19 cellular contexts compared by ENCODE assay signal in genomic region chr5:177142029-177142681, GRCh38. TPM values are rescaled to one million over a fixed set of nuclear protein-coding genes. Genes with fewer than 3 reads are reported as not detected.
DNase-seq lines count a peak whose midpoint lies in the region; ATAC-seq, FAIRE-seq and TF ChIP-seq lines count a peak whose summit lies in the region.
"Had no signal": no experiment of that assay in that cellular context is flagged by ENCODE, and none has a peak within 500 bp of the region (broad histone marks: within the 10 kb centered on the region; RNA-seq: fewer than 3 reads in every experiment).

No MANE protein-coding gene starts in this region.

- TF ChIP-seq CTCF in OCI-LY7 (conservative IDR thresholded peaks at IDR 0.05; ENCODE audit: low read length) (no peak), heart left ventricle (IDR thresholded peaks at IDR 0.05) (no peak), osteoblast (IDR thresholded peaks at IDR 0.05; ENCODE audit: extremely low read depth, low read depth, low read length) (no peak), D721Med (IDR thresholded peaks at IDR 0.05; ENCODE audit: insufficient read depth, missing control alignments) (no peak)

- H3K4me2 ChIP-seq in OCI-LY7 (ENCODE audit: low read length) (peak overlapping the region; percentile 20; the same call in 1 of the 2 replicates), osteoblast (ENCODE audit: insufficient read depth, low read length) (no peak overlapping the region), GM23248 (ENCODE audit: unreplicated experiment) (no peak overlapping the region)
- H3K4me2 ChIP-seq: A549 had no signal

- FAIRE-seq in D721Med (lab: Jason Lieb, UNC), result no peak
- FAIRE-seq: A549, urothelium cell line had no signal

- peaks cover 92% of the 10 kb centered on the region for H3K36me3 ChIP-seq in OCI-LY7 (ENCODE audit: insufficient read depth, low read length)
- H3K36me3 ChIP-seq in heart left ventricle, result peaks cover 0 to 92% (median 67%) of the 10 kb centered on the region in 9 donors
- H3K36me3 ChIP-seq in osteoblast (ENCODE audit: insufficient read depth, low read length), result peaks cover 56% of the 10 kb centered on the region
- peaks cover 45% of the 10 kb centered on the region for H3K36me3 ChIP-seq in GM23248 (ENCODE audit: low read depth)

- POLR2A ChIA-PET in OCI-LY7 (lab: Charles Lee), result no interaction called here

- intact Hi-C loops in OCI-LY7 (cut with micrococcal nuclease; ENCODE audit: unreplicated experiment) (no loop called here), heart left ventricle (cut with DNase I) (no loop called here)

- H3K4me3 ChIP-seq in OCI-LY7 (ENCODE audit: low read depth, low read length, poor library complexity, severe bottlenecking), result no peak overlapping the region
- H3K4me3 ChIP-seq in heart left ventricle, result no peak overlapping the region
- no peak overlapping the region for H3K4me3 ChIP-seq in osteoblast (ENCODE audit: insufficient read depth, low read length)
- no peak overlapping the region for H3K4me3 ChIP-seq in GM23248
- H3K4me3 ChIP-seq: A549, dorsolateral prefrontal cortex had no signal

- in situ Hi-C loops in GM23248 (cut with MboI), result no loop called here

- H3K27ac ChIP-seq in OCI-LY7 (ENCODE audit: low read depth, low read length, poor library complexity, severe bottlenecking) (peak overlapping the region; percentile 3), heart left ventricle (no peak overlapping the region), osteoblast (ENCODE audit: low read depth, low read length) (no peak overlapping the region), GM23248 (no peak overlapping the region)
- H3K27ac ChIP-seq: A549, brain microvascular endothelial cell had no signal

- ATAC-seq in heart left ventricle (peak; percentile 63 to 88 (median 84)), HG03571 (IDR thresholded peaks at IDR 0.05; ENCODE audit: unreplicated experiment) (no peak)

- H3F3A ChIP-seq in GM23248 (ENCODE audit: insufficient read depth), result peaks cover 12% of the 10 kb centered on the region; the same call in 1 of the 2 replicates

- no peaks in the 10 kb centered on the region for H3K9me2 ChIP-seq in OCI-LY7 (ENCODE audit: insufficient read depth, low read length)
- no peaks in the 10 kb centered on the region for H3K9me2 ChIP-seq in GM23248 (ENCODE audit: insufficient read depth)

- no peaks in the 10 kb centered on the region for H4K20me1 ChIP-seq in OCI-LY7 (ENCODE audit: insufficient read depth, low read length)
- H4K20me1 ChIP-seq in osteoblast (ENCODE audit: insufficient read depth, low read length), result peaks cover 31% of the 10 kb centered on the region
- H4K20me1 ChIP-seq in GM23248 (ENCODE audit: insufficient read depth), result peaks cover 2% of the 10 kb centered on the region; the same call in 1 of the 2 replicates

- CTCF ChIA-PET in OCI-LY7 (lab: Charles Lee; ENCODE audit: unreplicated experiment), result no interaction called here

- H3K9me3 ChIP-seq in OCI-LY7 (ENCODE audit: low read length) (peaks cover 7% of the 10 kb centered on the region; the same call in 1 of the 2 replicates), heart left ventricle (no peaks in the 10 kb centered on the region), osteoblast (ENCODE audit: low read depth, low read length) (no peaks in the 10 kb centered on the region), GM23248 (ENCODE audit: low read depth) (no peaks in the 10 kb centered on the region)
- H3K9me3 ChIP-seq: A549 had no signal

- WGBS in heart left ventricle, 4 donors, result 67 to 80% (median 78%) methylated on average over 4 of the region's 4 CpGs
- WGBS in GM23248 (ENCODE audit: low coverage in 1 of 2, low lambda C conversion rate in 2 of 2, missing lambda C conversion rate in 2 of 2), 2 experiments, result 95 to 96% methylated on average over 4 of the region's 4 CpGs

- H3K9ac ChIP-seq in GM23248, result no peak overlapping the region

- H2AFZ ChIP-seq in OCI-LY7 (ENCODE audit: low read length) (no peak overlapping the region), osteoblast (ENCODE audit: low read length) (no peak overlapping the region), GM23248 (no peak overlapping the region)

- H3K4me1 ChIP-seq in OCI-LY7 (ENCODE audit: insufficient read depth, low read length, poor library complexity, severe bottlenecking) (peaks cover 31% of the 10 kb centered on the region), heart left ventricle (peaks cover 0 to 64% (median 30%) of the 10 kb centered on the region in 12 donors), osteoblast (ENCODE audit: insufficient read depth, low read length) (peaks cover 3% of the 10 kb centered on the region), GM23248 (ENCODE audit: insufficient read depth) (peaks cover 10% of the 10 kb centered on the region)

- H3K27me3 ChIP-seq in heart left ventricle, result no peaks in the 10 kb centered on the region
- H3K27me3 ChIP-seq in osteoblast (ENCODE audit: insufficient read depth, low read length), result no peaks in the 10 kb centered on the region
- H3K27me3 ChIP-seq in GM23248 (replicated peaks; ENCODE audit: insufficient read depth), result no peaks in the 10 kb centered on the region
- H3K27me3 ChIP-seq: brain microvascular endothelial cell, dorsolateral prefrontal cortex had no signal

- H3K79me2 ChIP-seq in OCI-LY7 (ENCODE audit: insufficient read depth, low read depth, low read length) (peaks cover 84% of the 10 kb centered on the region), osteoblast (ENCODE audit: insufficient read depth, low read length) (peaks cover 92% of the 10 kb centered on the region), GM23248 (ENCODE audit: insufficient read depth) (peaks cover 100% of the 10 kb centered on the region)

- no peak for TF ChIP-seq POLR2A in heart left ventricle (IDR thresholded peaks at IDR 0.05)

- DNase-seq in NCI-H1436 (lab: John Stamatoyannopoulos, UW) (peak; percentile 7), NCI-H1436 treated with DMSO at 0.1 percent for 48 hours (lab: John Stamatoyannopoulos, UW) (no peak), OCI-LY7 (ENCODE audit: low spot score) (no peak), heart left ventricle (no peak), osteoblast (ENCODE audit: insufficient read length, low spot score, missing footprints) (peak; percentile 59), D721Med (ENCODE audit: insufficient read length, low spot score) (no peak), GM23248 (no peak)
- DNase-seq: activated naive CD8-positive, alpha-beta T cell treated with anti-CD3 and anti-CD28 coated beads for 36 hours; brain microvascular endothelial cell; C1 segment of cervical spinal cord; erythroblast; KG1; NCI-H1092 treated with DMSO at 0.1 percent for 48 hours; NCI-H2227 treated with DMSO at 0.1 percent for 48 hours; stimulated activated CD4-positive, alpha-beta T cell treated with anti-CD3 and anti-CD28 coated beads, Interleukin-1b, Interleukin-23, amount 100 ng/mL, for 48 hours had no signal

- BruUV-seq in OCI-LY7 (replicated peaks; lab: Mats Ljungman, UMichigan), result no TSS peak

RNA-seq across cellular contexts. Expression of gene NSD1, which starts 8.6 kb away (rescaled TPM):
- total RNA-seq in OCI-LY7 (2014; rRNA removed; shearing (Covaris generic)), result 59.6 and 64.3 TPM in 2 replicates
- total RNA-seq in OCI-LY7 (2022) (132 and 142 TPM in 2 replicates), heart left ventricle (10 to 100 TPM; 25.8 to 64.6 (median 47.8) TPM), osteoblast (48.6 and 53.2 TPM in 2 replicates)
- polyA plus RNA-seq in heart left ventricle (10 to 100 TPM; 10.9 to 16.1 TPM), GM23248 (2016; fragmentation: Nextera tagmentation; extraction: Ambion mirVana) (25.9 and 26.9 TPM in 2 replicates)
- 29.7 and 31.9 TPM in 2 replicates for total RNA-seq in GM23248 (2014; rRNA removed; shearing (Covaris generic))

RNA-seq across cellular contexts. Expression of gene FGFR4, which starts 55.4 kb away (rescaled TPM):
- 0.39 and 1.2 TPM in 2 replicates for total RNA-seq in OCI-LY7 (2014; rRNA removed; shearing (Covaris generic))
- total RNA-seq in OCI-LY7 (2022), result 3.5 and 4.5 TPM in 2 replicates
- total RNA-seq in heart left ventricle, result 1 to 10 TPM in 3 of 9 donors, under 1 TPM in 5, not detected in 1; 0.35 to 2.6 (median 0.49) TPM
- under 1 TPM; 0.46 to 0.65 TPM for polyA plus RNA-seq in heart left ventricle
- total RNA-seq in osteoblast, result 0.29 and 1.1 TPM in 2 replicates
- total RNA-seq in GM23248 (2014; rRNA removed; shearing (Covaris generic)), result not detected in 2 replicates
- polyA plus RNA-seq in GM23248 (2016; fragmentation: Nextera tagmentation; extraction: Ambion mirVana), result 0.10 TPM in 1 of 2 replicates, not detected in the other

Comparison
In these comparisons a context has a peak if more than half of its experiments do, and no peak if none do; other contexts are left out.
1. DNase-seq: peak in NCI-H1436 (single experiment) and osteoblast (single experiment); none in NCI-H1436 treated with DMSO at 0.1 percent for 48 hours (single experiment), OCI-LY7 (single experiment), heart left ventricle (0 of 5), D721Med (single experiment) and GM23248 (single experiment).